In the genomic region with DNA sequence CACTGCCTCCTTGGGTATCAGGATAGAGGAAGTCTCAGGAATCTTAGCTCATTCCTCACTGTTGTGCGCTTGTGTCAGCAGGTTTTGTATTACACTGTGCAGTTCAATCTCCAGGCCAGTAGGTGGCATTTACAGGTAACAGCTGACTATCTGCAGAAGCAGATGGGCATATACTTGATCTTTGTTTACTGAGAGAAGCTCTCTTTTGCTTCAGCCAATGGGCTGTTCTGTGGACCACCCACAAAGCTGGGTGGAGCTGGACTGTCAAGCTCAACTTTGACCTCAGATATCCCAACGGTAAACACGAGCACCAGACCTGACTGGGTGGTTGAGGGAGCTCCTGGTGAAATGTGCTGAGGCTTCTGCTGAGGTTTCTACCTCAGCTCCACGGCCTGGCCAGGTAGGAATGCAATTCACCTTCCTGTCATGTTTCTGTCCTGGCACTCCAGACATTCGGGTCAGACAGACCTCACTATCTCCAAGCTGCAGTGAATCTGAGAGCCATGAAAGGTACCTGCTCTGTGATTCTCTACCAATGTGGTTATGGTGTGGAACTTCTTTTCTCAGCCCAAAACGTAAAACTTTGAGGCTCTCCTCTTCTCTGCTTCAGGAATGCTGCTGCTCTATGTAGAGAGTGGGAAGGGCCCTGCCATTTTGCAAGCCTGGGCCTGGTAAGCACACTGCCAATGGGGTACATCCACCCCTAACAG, we compare ENCODE assay signal across 8 cellular contexts.
DNase-seq lines count a peak whose midpoint lies in the region; ATAC-seq and TF ChIP-seq lines count a peak whose summit lies in the region.

No MANE protein-coding gene starts in this region.

- H3K4me3 Mint-ChIP-seq in activated naive CD4-positive, alpha-beta T cell treated with anti-CD3 and anti-CD28 coated beads for 36 hours = no peak overlapping the region

- peak; percentile 19 for DNase-seq in activated naive CD4-positive, alpha-beta T cell treated with anti-CD3 and anti-CD28 coated beads for 36 hours
- DNase-seq in activated naive CD4-positive, alpha-beta T cell treated with anti-CD3 and anti-CD28 coated beads, Interleukin-2, amount 50 U/mL, for 16 hours = no peak
- DNase-seq in HUDEP-2 (lab: John Stamatoyannopoulos, UW; ENCODE audit: unreplicated experiment in 76 of 76) = peak in 41 of 76 experiments; percentile 0 to 62 (median 17)
- peak; percentile 21 to 79 for DNase-seq in SW 1271 (lab: John Stamatoyannopoulos, UW)
- DNase-seq in foreskin fibroblast = peak; percentile 50 to 70
- DNase-seq in psoas muscle = peak in 1 of 2 donors; percentile 25
- no peak for DNase-seq in activated effector memory CD4-positive, alpha-beta T cell treated with Interleukin-2 at 50 U/mL for 16 hours

- H3K4me3 ChIP-seq in foreskin fibroblast (ENCODE audit: low read depth in 1 of 2, low read length in 2 of 2) (no peak overlapping the region), psoas muscle (no peak overlapping the region)

- no peaks in the 10 kb centered on the region for H3K36me3 Mint-ChIP-seq in activated naive CD4-positive, alpha-beta T cell treated with anti-CD3 and anti-CD28 coated beads for 36 hours (ENCODE audit: low read depth)

- peaks cover 4% of the 10 kb centered on the region for H3K9me3 ChIP-seq in psoas muscle

- H3K27me3 ChIP-seq in psoas muscle (ENCODE audit: insufficient read depth in 3 of 3, low read length in 2 of 3) = no peaks in the 10 kb centered on the region

- H3K4me1 Mint-ChIP-seq in activated naive CD4-positive, alpha-beta T cell treated with anti-CD3 and anti-CD28 coated beads for 36 hours (ENCODE audit: low read depth) = no peaks in the 10 kb centered on the region

- H3K4me1 ChIP-seq in psoas muscle = peaks cover 11% of the 10 kb centered on the region

- CTCF ChIA-PET in activated naive CD4-positive, alpha-beta T cell treated with anti-CD3 and anti-CD28 coated beads for 36 hours (lab: Charles Lee) = interaction anchor here (0.6 to 3.4 kb wide), 22 partner anchors 8 to 811 kb away, joined by 3 to 22 read pairs (median 4); no protein-coding TSS in a partner anchor

- peaks cover 10% of the 10 kb centered on the region for H3K9me3 Mint-ChIP-seq in activated naive CD4-positive, alpha-beta T cell treated with anti-CD3 and anti-CD28 coated beads for 36 hours

- ATAC-seq in GM21737 (IDR thresholded peaks at IDR 0.05; ENCODE audit: unreplicated experiment) = peak; percentile 81
- ATAC-seq in psoas muscle = peak; percentile 67 to 75 (median 71)

- intact Hi-C loops in activated naive CD4-positive, alpha-beta T cell treated with anti-CD3 and anti-CD28 coated beads for 36 hours (cut with micrococcal nuclease) = loop anchor here (1.0 to 5.0 kb wide), 3 partner anchors 122 to 810 kb away; partner anchors contain the start of gene PLK2
- intact Hi-C loops in psoas muscle (cut with DNase I) = loop anchor here in 1 of 2 donors (5.0 to 10.0 kb wide), 2 partner anchors 356 to 812 kb away; partner anchors contain the start of gene PLK2

- H3K27ac ChIP-seq in psoas muscle = no peak overlapping the region

- WGBS in psoas muscle, 3 donors = 67 to 83% (median 71%) methylated on average over 6 of the region's 6 CpGs

- peaks cover 9% of the 10 kb centered on the region for H3K27me3 Mint-ChIP-seq in activated naive CD4-positive, alpha-beta T cell treated with anti-CD3 and anti-CD28 coated beads for 36 hours (ENCODE audit: low read depth)

- H3K27ac Mint-ChIP-seq in activated naive CD4-positive, alpha-beta T cell treated with anti-CD3 and anti-CD28 coated beads for 36 hours = no peak overlapping the region

- TF ChIP-seq CTCF in foreskin fibroblast (IDR thresholded peaks at IDR 0.05; ENCODE audit: low read depth, low read length) (peak; percentile 65), psoas muscle (IDR thresholded peaks at IDR 0.05) (peak; percentile 62)

- no peaks in the 10 kb centered on the region for H3K36me3 ChIP-seq in psoas muscle (ENCODE audit: insufficient read depth in 1 of 2, low read depth in 1 of 2)

Comparison
In these comparisons a context has a peak if more than half of its experiments do, and no peak if none do; other contexts are left out.
1. DNase-seq: peak in activated naive CD4-positive, alpha-beta T cell treated with anti-CD3 and anti-CD28 coated beads for 36 hours (single experiment), HUDEP-2 (41 of 76), SW 1271 (2 of 2) and foreskin fibroblast (2 of 2); none in activated naive CD4-positive, alpha-beta T cell treated with anti-CD3 and anti-CD28 coated beads, Interleukin-2, amount 50 U/mL, for 16 hours (single experiment) and activated effector memory CD4-positive, alpha-beta T cell treated with Interleukin-2 at 50 U/mL for 16 hours (single experiment).